In genomic region chr7:90853205-90853604, GRCh38 we compare ENCODE assay signal across 22 cellular contexts.
A peak's percentile ranks its signal among the peaks of the same experiment; 100 is the strongest.
DNase-seq lines count a peak whose midpoint lies in the region; ATAC-seq and TF ChIP-seq lines count a peak whose summit lies in the region.
"Had no signal": no experiment of that assay in that cellular context is flagged by ENCODE, and none has a peak within 500 bp of the region (broad histone marks: within the 10 kb centered on the region; RNA-seq: fewer than 3 reads in every experiment).

No MANE protein-coding gene starts in this region.

- ATAC-seq in GM18511 (IDR thresholded peaks at IDR 0.05; ENCODE audit: unreplicated experiment), result peak; percentile 67
- ATAC-seq in GM21367 (IDR thresholded peaks at IDR 0.05; ENCODE audit: unreplicated experiment), result peak; percentile 53
- ATAC-seq in HG02798 (IDR thresholded peaks at IDR 0.05; ENCODE audit: poor library complexity, unreplicated experiment), result peak; percentile 63
- ATAC-seq in memory B cell (ENCODE audit: low read depth), result no peak
- ATAC-seq in GM21717 (IDR thresholded peaks at IDR 0.05; ENCODE audit: unreplicated experiment), result no peak
- ATAC-seq: HepG2, right lobe of liver, T-helper 17 cell had no signal

- intact Hi-C loops in colonic mucosa (cut with DNase I), result no loop called here

- DNase-seq in memory B cell (ENCODE audit: low spot score in 2 of 2) (no peak), NOMO-1 treated with dmso at 0.1 percent for 144 hours (lab: John Stamatoyannopoulos, UW; ENCODE audit: unreplicated experiment) (no peak), colonic mucosa (no peak), NCI-H1417 (lab: John Stamatoyannopoulos, UW) (no peak)
- DNase-seq: activated CD4-positive, alpha-beta T cell treated with anti-CD3 and anti-CD28 coated beads, Interleukin-2, amount 50 U/mL, for 48 hours; activated naive CD4-positive, alpha-beta T cell treated with Interleukin-2 at 50 U/mL for 16 hours; activated T-cell treated with anti-CD3 and anti-CD28 coated beads for 4 hours; caudate nucleus; CD4-positive, alpha-beta memory T cell; DMS79; naive B cell; NCI-H774; right lobe of liver; stimulated activated naive CD4-positive, alpha-beta T cell; T-helper 17 cell; tibial artery had no signal

- H3K4me1 ChIP-seq in colonic mucosa, result no peaks in the 10 kb centered on the region
- H3K4me1 ChIP-seq: right lobe of liver, SJSA1 had no signal

- H3K4me3 Mint-ChIP-seq in memory B cell, result no peak overlapping the region
- H3K4me3 Mint-ChIP-seq: CD4-positive, alpha-beta memory T cell; naive B cell; T-helper 17 cell had no signal

- peaks cover 20% of the 10 kb centered on the region for H3K36me3 Mint-ChIP-seq in memory B cell
- H3K36me3 Mint-ChIP-seq: CD4-positive, alpha-beta memory T cell had no signal

- TF ChIP-seq CTCF in colonic mucosa (IDR thresholded peaks at IDR 0.05), result no peak

- H3K27me3 ChIP-seq in colonic mucosa, result no peaks in the 10 kb centered on the region
- H3K27me3 ChIP-seq: right lobe of liver, SJSA1, tibial artery had no signal

- no peaks in the 10 kb centered on the region for H3K9me3 Mint-ChIP-seq in memory B cell
- H3K9me3 Mint-ChIP-seq: naive B cell had no signal

- no peak overlapping the region for H3K4me3 ChIP-seq in colonic mucosa
- H3K4me3 ChIP-seq: right lobe of liver, SJSA1, tibial artery had no signal

- H3K36me3 ChIP-seq in colonic mucosa, result no peaks in the 10 kb centered on the region
- H3K36me3 ChIP-seq: right lobe of liver, SJSA1, tibial artery had no signal

- H3K27me3 Mint-ChIP-seq in memory B cell, result no peaks in the 10 kb centered on the region
- H3K27me3 Mint-ChIP-seq: CD4-positive, alpha-beta memory T cell; naive B cell; T-helper 17 cell had no signal

- H3K9me3 ChIP-seq in colonic mucosa, result no peaks in the 10 kb centered on the region
- H3K9me3 ChIP-seq: right lobe of liver, SJSA1, tibial artery had no signal

- H3K27ac ChIP-seq in colonic mucosa, result no peak overlapping the region
- H3K27ac ChIP-seq: right lobe of liver, SJSA1, tibial artery had no signal

- H3K27ac Mint-ChIP-seq in memory B cell, result peak overlapping the region; percentile 74
- H3K27ac Mint-ChIP-seq: CD4-positive, alpha-beta memory T cell; T-helper 17 cell had no signal

- H3K4me1 Mint-ChIP-seq in memory B cell, result peaks cover 44% of the 10 kb centered on the region
- H3K4me1 Mint-ChIP-seq: CD4-positive, alpha-beta memory T cell; T-helper 17 cell had no signal

- H3K9ac ChIP-seq in colonic mucosa (ENCODE audit: low read depth in 2 of 2, low read length in 2 of 2), result no peak overlapping the region

Comparison
In these comparisons a context has a peak if more than half of its experiments do, and no peak if none do; other contexts are left out.
1. ATAC-seq: peak in GM18511 (single experiment), GM21367 (single experiment) and HG02798 (single experiment); none in memory B cell (single experiment) and GM21717 (single experiment).